10 cellular contexts compared by ENCODE assay signal in the genomic region with DNA sequence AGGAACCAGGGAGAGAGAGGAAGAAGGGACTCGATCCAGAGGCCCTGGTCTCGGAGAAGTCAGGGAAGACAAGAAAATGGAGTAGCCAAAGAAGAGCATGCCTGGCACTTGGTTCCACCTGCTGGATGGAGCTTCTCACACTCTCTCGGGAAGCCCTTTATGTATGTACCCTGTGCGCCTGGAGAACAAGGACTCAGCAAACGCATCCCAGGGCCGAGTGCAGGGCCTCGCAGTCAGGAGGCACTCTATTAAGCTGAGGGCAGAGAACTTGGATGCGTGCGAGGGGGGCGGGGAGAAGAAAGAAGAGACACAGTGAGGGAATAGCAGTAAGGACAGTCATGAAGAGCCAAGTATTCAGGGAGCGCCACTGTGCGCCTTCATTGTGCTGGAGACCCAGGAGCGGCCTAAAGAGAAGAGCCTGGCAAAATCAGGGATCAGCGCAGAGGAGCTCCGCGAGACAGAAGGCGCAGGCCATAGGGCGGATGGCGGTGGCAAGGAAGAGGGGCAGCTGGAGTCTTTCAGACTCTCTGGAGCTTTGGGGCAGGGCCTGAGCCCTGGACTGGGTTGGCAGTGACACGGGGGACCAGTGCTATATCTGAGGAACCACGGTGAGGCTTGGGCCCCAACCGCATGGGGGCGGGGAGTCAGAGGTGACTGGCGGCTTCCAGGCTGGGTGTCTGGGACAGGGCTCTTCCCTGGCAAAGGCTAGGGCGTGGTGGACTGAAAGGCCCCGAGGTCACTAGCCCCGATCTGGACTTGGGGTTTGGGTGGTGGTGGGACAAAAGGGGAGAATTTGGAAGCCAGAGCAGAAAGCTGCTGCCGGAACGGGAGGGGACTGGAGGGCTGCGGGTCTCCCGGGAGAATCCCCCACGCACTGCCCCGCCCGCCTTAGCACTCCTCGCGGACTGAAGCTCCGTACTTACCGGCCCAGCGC. TPM values are rescaled to one million over a fixed set of nuclear protein-coding genes. Genes with fewer than 3 reads are reported as not detected.
DNase-seq lines count a peak whose midpoint lies in the region; ATAC-seq and TF ChIP-seq lines count a peak whose summit lies in the region.
"Had no signal": no experiment of that assay in that cellular context is flagged by ENCODE, and none has a peak within 500 bp of the region (broad histone marks: within the 10 kb centered on the region; RNA-seq: fewer than 3 reads in every experiment).

No MANE protein-coding gene starts in this region.

- no peaks in the 10 kb centered on the region for H3K79me2 ChIP-seq in PC-9 (ENCODE audit: low read depth)

- TF ChIP-seq CTCF in GM12864 (IDR thresholded peaks at IDR 0.05; ENCODE audit: low read depth, low read length, missing control alignments) (no peak), Panc1 (IDR thresholded peaks at IDR 0.05) (peak; percentile 37), PC-9 (conservative IDR thresholded peaks at IDR 0.05) (no peak)

- H3K9me3 ChIP-seq in Panc1 (ENCODE audit: control insufficient read depth, insufficient read depth, low read depth, low read length) (no peaks in the 10 kb centered on the region), PC-9 (ENCODE audit: insufficient read depth, low read depth) (no peaks in the 10 kb centered on the region)
- H3K9me3 ChIP-seq: SJSA1 had no signal

- H3K4me1 ChIP-seq in Panc1 (ENCODE audit: control insufficient read depth, insufficient read depth, low read length) (peaks cover 6% of the 10 kb centered on the region), PC-9 (replicated peaks; ENCODE audit: insufficient read depth) (peaks cover 13% of the 10 kb centered on the region)

- CTCF ChIA-PET in Panc1 (lab: Charles Lee) = interaction anchor here (1.4 to 1.8 kb wide), 2 partner anchors 35 to 85 kb away, joined by 3 to 4 read pairs; no protein-coding TSS in a partner anchor
- CTCF ChIA-PET in PC-9 (lab: Charles Lee) = no interaction called here

- intact Hi-C loops in Panc1 (cut with micrococcal nuclease; ENCODE audit: unreplicated experiment) = no loop called here
- intact Hi-C loops in PC-9 (cut with micrococcal nuclease; ENCODE audit: unreplicated experiment) = loop anchor here (5.0 to 10.0 kb wide), 4 partner anchors 52 to 190 kb away; partner anchors contain the start of genes NKRF and UBE2A

- H3K27me3 ChIP-seq in Panc1 (ENCODE audit: control insufficient read depth, insufficient read depth, low read length) (no peaks in the 10 kb centered on the region), PC-9 (ENCODE audit: insufficient read depth, low read depth) (no peaks in the 10 kb centered on the region)
- H3K27me3 ChIP-seq: SJSA1 had no signal

- peak overlapping the region; percentile 35 for H3K4me3 ChIP-seq in GM12864 (ENCODE audit: low read depth, low read length)
- no peak overlapping the region for H3K4me3 ChIP-seq in Panc1 (ENCODE audit: low read depth in 2 of 2, low read length in 2 of 2)
- H3K4me3 ChIP-seq in PC-9 = no peak overlapping the region
- H3K4me3 ChIP-seq: SJSA1 had no signal

- H3K36me3 ChIP-seq in Panc1 (ENCODE audit: control insufficient read depth, insufficient read depth, low read length) (no peaks in the 10 kb centered on the region), PC-9 (ENCODE audit: low read depth) (no peaks in the 10 kb centered on the region)
- H3K36me3 ChIP-seq: SJSA1 had no signal

- DNase-seq in AML-193 (lab: John Stamatoyannopoulos, UW) (peak; percentile 15 to 30), GM12864 (ENCODE audit: low read depth) (no peak), Panc1 (ENCODE audit: low read depth, low spot score) (no peak), iPS-NIHi7 (ENCODE audit: extremely low spot score) (peak; percentile 20), PC-9 (no peak), germinal center (ENCODE audit: low spot score) (no peak), left lobe of liver (ENCODE audit: low spot score) (no peak)
- DNase-seq in activated effector memory CD4-positive, alpha-beta T cell treated with Interleukin-2 at 50 U/mL for 16 hours = no peak
- DNase-seq: NCI-H2171 had no signal

- POLR2A ChIA-PET in Panc1 (lab: Charles Lee) = interaction anchor here (0.6 kb wide), 1 partner anchor 120 kb away, joined by 6 read pairs; no protein-coding TSS in a partner anchor
- POLR2A ChIA-PET in PC-9 (lab: Charles Lee; ENCODE audit: unreplicated experiment) = no interaction called here

- H3K4me2 ChIP-seq in PC-9 = no peak overlapping the region

- no peaks in the 10 kb centered on the region for H3K9me2 ChIP-seq in PC-9 (ENCODE audit: insufficient read depth)

- H3K27ac ChIP-seq in Panc1 (ENCODE audit: low read length) (no peak overlapping the region), PC-9 (no peak overlapping the region)
- H3K27ac ChIP-seq: SJSA1 had no signal

- BruUV-seq in Panc1 (replicated peaks; lab: Mats Ljungman, UMichigan) (no TSS peak), PC-9 (replicated peaks; lab: Mats Ljungman, UMichigan) (no TSS peak)

- no peak overlapping the region for H2AFZ ChIP-seq in PC-9

- in situ Hi-C loops in Panc1 (cut with HindIII; ENCODE audit: low pct_unique_long_range_greater_than_20kb, low sequenced_read_pairs) = no loop called here

- H4K20me1 ChIP-seq in PC-9 (ENCODE audit: insufficient read depth) = no peaks in the 10 kb centered on the region

- H3F3A ChIP-seq in PC-9 (ENCODE audit: insufficient read depth, low read depth) = no peaks in the 10 kb centered on the region

- ATAC-seq in Panc1 (no peak), left lobe of liver (no peak)

RNA-seq across cellular contexts. Expression of gene SEPTIN6, which starts 1.9 kb away (rescaled TPM):
- total RNA-seq in Panc1 (2021; ENCODE audit: unreplicated experiment) (31.2 TPM), PC-9 (2021) (32.8 and 43.7 TPM in 2 replicates), left lobe of liver (13.7 TPM)
- 41.0 TPM for polyA plus RNA-seq in Panc1 (2012; ENCODE audit: insufficient read length)

Comparison
In these comparisons a context has a peak if more than half of its experiments do, and no peak if none do; other contexts are left out.
1. DNase-seq: peak in AML-193 (2 of 2) and iPS-NIHi7 (single experiment); none in GM12864 (single experiment), Panc1 (single experiment), PC-9 (0 of 2), activated effector memory CD4-positive, alpha-beta T cell treated with Interleukin-2 at 50 U/mL for 16 hours (single experiment), germinal center (single experiment) and left lobe of liver (single experiment).